In genomic region chr5:12896086-12896485, GRCh38 we compare ENCODE assay signal across 28 cellular contexts.
"Had no signal": no experiment of that assay in that cellular context is flagged by ENCODE, and none has a peak within 500 bp of the region (broad histone marks: within the 10 kb centered on the region; RNA-seq: fewer than 3 reads in every experiment).

No MANE protein-coding gene starts in this region.

- H3K27ac Mint-ChIP-seq: dendritic cell treated with granulocyte-macrophage colony-stimulating factor and Interleukin-4, amounts not matched to agents 40 ng/mL and 50 ng/mL, for 4 days; effector memory CD8-positive, alpha-beta T cell; endodermal cell had no signal

- DNase-seq: colonic mucosa; cortex of kidney; dermis blood vessel endothelial cell; dorsolateral prefrontal cortex; effector CD4-positive, alpha-beta T cell; effector CD8-positive, alpha-beta T cell; effector memory CD4-positive, alpha-beta T cell; effector memory CD8-positive, alpha-beta T cell; endodermal cell; erythroblast; esophagus squamous epithelium; foreskin fibroblast; foreskin keratinocyte; foreskin melanocyte; gastrocnemius medialis; glutamatergic neuron; head of caudate nucleus; heart left ventricle; heart right ventricle had no signal

- H3K9me3 ChIP-seq: colonic mucosa, esophagus muscularis mucosa, esophagus squamous epithelium, gastrocnemius medialis, gastroesophageal sphincter, heart left ventricle had no signal

- H3K4me3 Mint-ChIP-seq: dendritic cell treated with granulocyte-macrophage colony-stimulating factor and Interleukin-4, amounts not matched to agents 40 ng/mL and 50 ng/mL, for 4 days; effector memory CD8-positive, alpha-beta T cell; endodermal cell had no signal

- H3K27me3 Mint-ChIP-seq: dendritic cell treated with granulocyte-macrophage colony-stimulating factor and Interleukin-4, amounts not matched to agents 40 ng/mL and 50 ng/mL, for 4 days; effector memory CD8-positive, alpha-beta T cell had no signal

- H3K4me3 ChIP-seq: colonic mucosa, coronary artery, dorsolateral prefrontal cortex, esophagus muscularis mucosa, esophagus squamous epithelium, gastrocnemius medialis, gastroesophageal sphincter, heart left ventricle, heart right ventricle had no signal

- H3K27me3 ChIP-seq: colonic mucosa, esophagus muscularis mucosa, esophagus squamous epithelium, foreskin keratinocyte, gastrocnemius medialis, gastroesophageal sphincter, heart left ventricle, heart right ventricle had no signal

- H3K27ac ChIP-seq: colonic mucosa, coronary artery, dorsolateral prefrontal cortex, epithelial cell of prostate, esophagus muscularis mucosa, esophagus squamous epithelium, foreskin keratinocyte, gastrocnemius medialis, gastroesophageal sphincter, heart left ventricle, heart right ventricle had no signal

- H3K4me1 ChIP-seq: colonic mucosa, esophagus muscularis mucosa, esophagus squamous epithelium, foreskin keratinocyte, gastrocnemius medialis, gastroesophageal sphincter, heart left ventricle, heart right ventricle had no signal

- H3K9me3 Mint-ChIP-seq: endodermal cell had no signal

- H3K36me3 ChIP-seq: colonic mucosa, esophagus muscularis mucosa, esophagus squamous epithelium, gastrocnemius medialis, gastroesophageal sphincter, heart left ventricle, heart right ventricle had no signal

- FAIRE-seq: colon, endometrium, endothelial cell of umbilical vein, frontal cortex had no signal
